ENCODE assay signal across 1 cellular context in the genomic region with DNA sequence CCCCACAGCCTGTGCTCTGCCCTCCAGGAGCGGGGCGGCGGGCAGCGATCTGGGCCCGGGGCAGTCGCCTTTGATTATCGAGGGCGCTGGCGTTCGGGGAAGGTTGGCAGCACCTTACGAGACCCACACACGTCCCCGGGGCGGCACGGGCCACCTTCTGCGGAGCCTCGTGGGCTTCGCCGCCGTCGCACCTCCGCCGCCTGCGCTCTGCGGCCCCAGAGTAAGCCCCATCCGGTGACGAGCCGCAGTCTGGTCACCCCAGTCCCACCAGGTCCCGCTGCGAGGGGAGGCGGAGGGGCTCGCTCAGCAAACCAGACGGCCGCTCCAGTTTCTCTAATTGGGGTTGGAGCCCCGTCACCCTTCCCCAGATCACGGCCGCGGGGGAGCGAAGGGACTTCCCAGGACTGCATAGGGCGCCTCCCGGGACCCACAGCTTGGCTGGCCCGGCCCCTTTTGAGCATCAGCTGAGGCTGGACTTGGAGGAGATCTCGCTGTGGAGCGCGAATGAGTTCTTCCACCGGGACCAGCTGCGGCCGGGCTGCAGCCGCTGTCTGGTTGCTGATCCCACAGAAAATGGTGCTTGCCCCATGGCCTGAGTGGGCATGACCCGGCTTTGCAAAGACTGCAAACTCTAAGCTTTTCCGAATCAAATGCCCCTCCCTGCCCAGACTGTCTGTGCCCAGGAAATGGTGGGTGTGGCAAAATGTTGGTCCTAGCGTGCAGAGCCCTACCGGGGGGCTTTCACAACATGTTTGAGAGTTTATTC.
TF ChIP-seq lines count a peak whose summit lies in the region.

No MANE protein-coding gene starts in this region.

TF ChIP-seq in GM12878, 131 proteins besides CTCF, POLR2A, EP300 and RAD21:
- TF ChIP-seq ETV6 (conservative IDR thresholded peaks at IDR 0.05 in 1 of 2, IDR thresholded peaks at IDR 0.05 in 1 of 2; ENCODE audit: borderline replicate concordance in 1 of 2, low read depth in 1 of 2) (no peak), TCF7 (IDR thresholded peaks at IDR 0.05; ENCODE audit: borderline replicate concordance) (no peak), MTA2 (IDR thresholded peaks at IDR 0.05; ENCODE audit: low read depth) (peak; percentile 30; the same call in 1 of the 2 replicates), PAX5 (IDR thresholded peaks at IDR 0.05; ENCODE audit: borderline replicate concordance, low read depth, low read length) (0 out of 2 replicates have a peak, but pooled peaks have one; percentile 33), RB1 (IDR thresholded peaks at IDR 0.05; ENCODE audit: borderline replicate concordance) (no peak), IRF4 (IDR thresholded peaks at IDR 0.05; ENCODE audit: low read depth, low read length) (no peak), RBBP5 (conservative IDR thresholded peaks at IDR 0.05) (no peak), LARP7 (IDR thresholded peaks at IDR 0.05) (0 out of 2 replicates have a peak, but pooled peaks have one; percentile 10), KDM1A (IDR thresholded peaks at IDR 0.05; ENCODE audit: borderline replicate concordance) (no peak), BHLHE40 (IDR thresholded peaks at IDR 0.05; ENCODE audit: borderline replicate concordance in 1 of 2, low read depth in 2 of 2, low read length in 1 of 2) (peak; percentile 27 to 79; a peak in 3 of 4 replicates), SREBF2 (IDR thresholded peaks at IDR 0.05; ENCODE audit: low read length) (no peak), MEF2A (IDR thresholded peaks at IDR 0.05; ENCODE audit: insufficient read depth, low read depth, low read length) (no peak), NRF1 (conservative IDR thresholded peaks at IDR 0.05; ENCODE audit: low read depth, low read length) (no peak), TAF1 (IDR thresholded peaks at IDR 0.05; ENCODE audit: borderline replicate concordance, low read depth, low read length) (0 out of 2 replicates have a peak, but pooled peaks have one; percentile 17), POLR2AphosphoS5 (IDR thresholded peaks at IDR 0.05; ENCODE audit: low read length) (peak; percentile 50; the same call in 1 of the 2 replicates), ZNF384 (IDR thresholded peaks at IDR 0.05; ENCODE audit: borderline replicate concordance, low read depth, low read length) (no peak), SIN3A (IDR thresholded peaks at IDR 0.05; ENCODE audit: low read depth, low read length) (peak; percentile 39; the same call in 1 of the 2 replicates), BACH1 (IDR thresholded peaks at IDR 0.05; ENCODE audit: borderline replicate concordance) (0 out of 2 replicates have a peak, but pooled peaks have one; percentile 39), KLF5 (IDR thresholded peaks at IDR 0.05; ENCODE audit: partially characterized antibody) (peak; percentile 17), ZNF274 (IDR thresholded peaks at IDR 0.05; ENCODE audit: insufficient read depth, insufficient read length) (no peak), STAT1 (conservative IDR thresholded peaks at IDR 0.05) (no peak), MXI1 (IDR thresholded peaks at IDR 0.05; ENCODE audit: low read depth, low read length) (0 out of 2 replicates have a peak, but pooled peaks have one; percentile 34), NFYA (IDR thresholded peaks at IDR 0.05; ENCODE audit: borderline replicate concordance, low read depth, low read length) (no peak), SREBF1 (IDR thresholded peaks at IDR 0.05; ENCODE audit: low read length) (no peak), ZNF207 (IDR thresholded peaks at IDR 0.05; ENCODE audit: borderline replicate concordance) (no peak), HDAC6 (IDR thresholded peaks at IDR 0.05; ENCODE audit: unreplicated experiment) (no peak), IKZF1 (conservative IDR thresholded peaks at IDR 0.05) (peak; percentile 93), DPF2 (IDR thresholded peaks at IDR 0.05) (peak; percentile 62; the same call in 1 of the 2 replicates), CHD2 (IDR thresholded peaks at IDR 0.05; ENCODE audit: borderline replicate concordance, low read depth, low read length) (0 out of 2 replicates have a peak, but pooled peaks have one; percentile 13)
- TF ChIP-seq, protein P1, sequence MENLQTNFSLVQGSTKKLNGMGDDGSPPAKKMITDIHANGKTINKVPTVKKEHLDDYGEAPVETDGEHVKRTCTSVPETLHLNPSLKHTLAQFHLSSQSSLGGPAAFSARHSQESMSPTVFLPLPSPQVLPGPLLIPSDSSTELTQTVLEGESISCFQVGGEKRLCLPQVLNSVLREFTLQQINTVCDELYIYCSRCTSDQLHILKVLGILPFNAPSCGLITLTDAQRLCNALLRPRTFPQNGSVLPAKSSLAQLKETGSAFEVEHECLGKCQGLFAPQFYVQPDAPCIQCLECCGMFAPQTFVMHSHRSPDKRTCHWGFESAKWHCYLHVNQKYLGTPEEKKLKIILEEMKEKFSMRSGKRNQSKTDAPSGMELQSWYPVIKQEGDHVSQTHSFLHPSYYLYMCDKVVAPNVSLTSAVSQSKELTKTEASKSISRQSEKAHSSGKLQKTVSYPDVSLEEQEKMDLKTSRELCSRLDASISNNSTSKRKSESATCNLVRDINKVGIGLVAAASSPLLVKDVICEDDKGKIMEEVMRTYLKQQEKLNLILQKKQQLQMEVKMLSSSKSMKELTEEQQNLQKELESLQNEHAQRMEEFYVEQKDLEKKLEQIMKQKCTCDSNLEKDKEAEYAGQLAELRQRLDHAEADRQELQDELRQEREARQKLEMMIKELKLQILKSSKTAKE (IDR thresholded peaks at IDR 0.05; ENCODE audit: low read depth, poor library complexity, severe bottlenecking): no peak
- TF ChIP-seq, protein P2, sequence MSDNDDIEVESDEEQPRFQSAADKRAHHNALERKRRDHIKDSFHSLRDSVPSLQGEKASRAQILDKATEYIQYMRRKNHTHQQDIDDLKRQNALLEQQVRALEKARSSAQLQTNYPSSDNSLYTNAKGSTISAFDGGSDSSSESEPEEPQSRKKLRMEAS (IDR thresholded peaks at IDR 0.05; ENCODE audit: low read depth, low read length): peak; percentile 87
- TF ChIP-seq, protein P3, sequence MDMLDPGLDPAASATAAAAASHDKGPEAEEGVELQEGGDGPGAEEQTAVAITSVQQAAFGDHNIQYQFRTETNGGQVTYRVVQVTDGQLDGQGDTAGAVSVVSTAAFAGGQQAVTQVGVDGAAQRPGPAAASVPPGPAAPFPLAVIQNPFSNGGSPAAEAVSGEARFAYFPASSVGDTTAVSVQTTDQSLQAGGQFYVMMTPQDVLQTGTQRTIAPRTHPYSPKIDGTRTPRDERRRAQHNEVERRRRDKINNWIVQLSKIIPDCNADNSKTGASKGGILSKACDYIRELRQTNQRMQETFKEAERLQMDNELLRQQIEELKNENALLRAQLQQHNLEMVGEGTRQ (IDR thresholded peaks at IDR 0.05; ENCODE audit: borderline replicate concordance, low read depth, low read length): no peak
- TF ChIP-seq, protein P4, sequence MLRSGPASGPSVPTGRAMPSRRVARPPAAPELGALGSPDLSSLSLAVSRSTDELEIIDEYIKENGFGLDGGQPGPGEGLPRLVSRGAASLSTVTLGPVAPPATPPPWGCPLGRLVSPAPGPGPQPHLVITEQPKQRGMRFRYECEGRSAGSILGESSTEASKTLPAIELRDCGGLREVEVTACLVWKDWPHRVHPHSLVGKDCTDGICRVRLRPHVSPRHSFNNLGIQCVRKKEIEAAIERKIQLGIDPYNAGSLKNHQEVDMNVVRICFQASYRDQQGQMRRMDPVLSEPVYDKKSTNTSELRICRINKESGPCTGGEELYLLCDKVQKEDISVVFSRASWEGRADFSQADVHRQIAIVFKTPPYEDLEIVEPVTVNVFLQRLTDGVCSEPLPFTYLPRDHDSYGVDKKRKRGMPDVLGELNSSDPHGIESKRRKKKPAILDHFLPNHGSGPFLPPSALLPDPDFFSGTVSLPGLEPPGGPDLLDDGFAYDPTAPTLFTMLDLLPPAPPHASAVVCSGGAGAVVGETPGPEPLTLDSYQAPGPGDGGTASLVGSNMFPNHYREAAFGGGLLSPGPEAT (IDR thresholded peaks at IDR 0.05; ENCODE audit: low read depth): peak; percentile 70
- TF ChIP-seq, protein P5, sequence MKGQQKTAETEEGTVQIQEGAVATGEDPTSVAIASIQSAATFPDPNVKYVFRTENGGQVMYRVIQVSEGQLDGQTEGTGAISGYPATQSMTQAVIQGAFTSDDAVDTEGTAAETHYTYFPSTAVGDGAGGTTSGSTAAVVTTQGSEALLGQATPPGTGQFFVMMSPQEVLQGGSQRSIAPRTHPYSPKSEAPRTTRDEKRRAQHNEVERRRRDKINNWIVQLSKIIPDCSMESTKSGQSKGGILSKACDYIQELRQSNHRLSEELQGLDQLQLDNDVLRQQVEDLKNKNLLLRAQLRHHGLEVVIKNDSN (IDR thresholded peaks at IDR 0.05; ENCODE audit: borderline replicate concordance, extremely low read length, insufficient read depth, low read depth, low read length): no peak
- TF ChIP-seq, protein P6, sequence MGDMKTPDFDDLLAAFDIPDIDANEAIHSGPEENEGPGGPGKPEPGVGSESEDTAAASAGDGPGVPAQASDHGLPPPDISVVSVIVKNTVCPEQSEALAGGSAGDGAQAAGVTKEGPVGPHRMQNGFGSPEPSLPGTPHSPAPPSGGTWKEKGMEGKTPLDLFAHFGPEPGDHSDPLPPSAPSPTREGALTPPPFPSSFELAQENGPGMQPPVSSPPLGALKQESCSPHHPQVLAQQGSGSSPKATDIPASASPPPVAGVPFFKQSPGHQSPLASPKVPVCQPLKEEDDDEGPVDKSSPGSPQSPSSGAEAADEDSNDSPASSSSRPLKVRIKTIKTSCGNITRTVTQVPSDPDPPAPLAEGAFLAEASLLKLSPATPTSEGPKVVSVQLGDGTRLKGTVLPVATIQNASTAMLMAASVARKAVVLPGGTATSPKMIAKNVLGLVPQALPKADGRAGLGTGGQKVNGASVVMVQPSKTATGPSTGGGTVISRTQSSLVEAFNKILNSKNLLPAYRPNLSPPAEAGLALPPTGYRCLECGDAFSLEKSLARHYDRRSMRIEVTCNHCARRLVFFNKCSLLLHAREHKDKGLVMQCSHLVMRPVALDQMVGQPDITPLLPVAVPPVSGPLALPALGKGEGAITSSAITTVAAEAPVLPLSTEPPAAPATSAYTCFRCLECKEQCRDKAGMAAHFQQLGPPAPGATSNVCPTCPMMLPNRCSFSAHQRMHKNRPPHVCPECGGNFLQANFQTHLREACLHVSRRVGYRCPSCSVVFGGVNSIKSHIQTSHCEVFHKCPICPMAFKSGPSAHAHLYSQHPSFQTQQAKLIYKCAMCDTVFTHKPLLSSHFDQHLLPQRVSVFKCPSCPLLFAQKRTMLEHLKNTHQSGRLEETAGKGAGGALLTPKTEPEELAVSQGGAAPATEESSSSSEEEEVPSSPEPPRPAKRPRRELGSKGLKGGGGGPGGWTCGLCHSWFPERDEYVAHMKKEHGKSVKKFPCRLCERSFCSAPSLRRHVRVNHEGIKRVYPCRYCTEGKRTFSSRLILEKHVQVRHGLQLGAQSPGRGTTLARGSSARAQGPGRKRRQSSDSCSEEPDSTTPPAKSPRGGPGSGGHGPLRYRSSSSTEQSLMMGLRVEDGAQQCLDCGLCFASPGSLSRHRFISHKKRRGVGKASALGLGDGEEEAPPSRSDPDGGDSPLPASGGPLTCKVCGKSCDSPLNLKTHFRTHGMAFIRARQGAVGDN (IDR thresholded peaks at IDR 0.05): peak; percentile 80
